ENCODE assay signal across 9 cellular contexts in the genomic region with DNA sequence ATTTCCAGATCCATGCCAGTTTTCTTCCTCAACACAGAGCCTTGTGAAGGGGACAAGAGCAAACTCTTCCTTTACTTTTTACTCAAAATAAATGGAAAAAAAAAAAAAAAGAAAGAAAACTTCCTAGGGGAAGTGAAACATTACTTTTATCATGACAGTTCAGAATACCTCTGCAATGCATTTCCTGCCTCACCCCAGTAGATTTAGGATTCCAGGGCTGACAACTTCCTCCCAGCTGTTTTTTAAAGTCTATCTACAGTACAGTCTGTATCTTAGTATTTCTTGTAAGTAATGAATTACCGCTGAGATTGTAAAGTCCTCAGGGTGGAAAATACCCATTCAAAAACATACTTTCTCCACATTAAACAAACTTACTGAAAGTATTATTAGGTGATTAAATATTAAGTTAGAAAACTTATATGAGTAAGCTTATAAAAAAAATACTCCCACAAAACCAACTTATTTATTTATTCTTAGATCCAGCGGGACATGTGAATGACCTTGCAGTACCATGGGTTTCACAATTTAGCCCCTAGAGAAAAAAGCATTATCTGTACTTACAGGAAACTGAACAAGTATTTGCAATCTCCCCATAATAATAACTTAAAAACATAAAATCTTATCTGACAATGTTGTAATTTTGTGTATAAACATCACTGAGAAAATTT.
DNase-seq lines count a peak whose midpoint lies in the region; ATAC-seq, FAIRE-seq and TF ChIP-seq lines count a peak whose summit lies in the region.
"Had no signal": no experiment of that assay in that cellular context is flagged by ENCODE, and none has a peak within 500 bp of the region (broad histone marks: within the 10 kb centered on the region; RNA-seq: fewer than 3 reads in every experiment).

No MANE protein-coding gene starts in this region.

- in situ Hi-C loops in astrocyte of the spinal cord (cut with HindIII; ENCODE audit: low sequenced_read_pairs) = no loop called here

- no peaks in the 10 kb centered on the region for H3K9me3 ChIP-seq in left lung

- no peak for FAIRE-seq in RCC 7860 (lab: Jason Lieb, UNC)

- DNase-seq in Right ventricle myocardium inferior (ENCODE audit: missing footprints) (no peak), cardiac septum (ENCODE audit: low spot score) (no peak), astrocyte of the spinal cord (ENCODE audit: low read depth, low spot score) (peak; percentile 59), left lung (no peak), NCI-H187 treated with DMSO at 0.1 percent for 48 hours (lab: John Stamatoyannopoulos, UW) (no peak), inferior parietal cortex (ENCODE audit: extremely low spot score) (no peak), RCC 7860 (ENCODE audit: low spot score) (no peak)
- DNase-seq: NCI-H1694 had no signal

- H3K4me3 ChIP-seq in astrocyte of the spinal cord (ENCODE audit: low read depth, low read length) (no peak overlapping the region), left lung (no peak overlapping the region)

- H3K27me3 ChIP-seq in left lung = no peaks in the 10 kb centered on the region

- TF ChIP-seq CTCF in astrocyte of the spinal cord (IDR thresholded peaks at IDR 0.05; ENCODE audit: low read depth, low read length) (no peak), left lung (IDR thresholded peaks at IDR 0.05) (no peak)

- H3K4me1 ChIP-seq in left lung = peaks cover 64 to 99% of the 10 kb centered on the region in 2 donors

- intact Hi-C loops in Right ventricle myocardium inferior (cut with DNase I) = no loop called here
- intact Hi-C loops in cardiac septum (cut with DNase I) = loop anchor here (5.0 kb wide), 1 partner anchor 591 kb away; no protein-coding TSS in a partner anchor
- intact Hi-C loops in left lung (cut with DNase I) = no loop called here

- ATAC-seq in Right ventricle myocardium inferior = peak; percentile 80
- peak; percentile 23 for ATAC-seq in left lung
- no peak for ATAC-seq in HG02678 (IDR thresholded peaks at IDR 0.05; ENCODE audit: unreplicated experiment)

- peak overlapping the region; percentile 49 to 88 for H3K27ac ChIP-seq in left lung

- no peaks in the 10 kb centered on the region for H3K36me3 ChIP-seq in left lung
